ENCODE assay signal across 19 cellular contexts in genomic region chr9:137646341-137646740, GRCh38.
"Had no signal": no experiment of that assay in that cellular context is flagged by ENCODE, and none has a peak within 500 bp of the region (broad histone marks: within the 10 kb centered on the region; RNA-seq: fewer than 3 reads in every experiment).

No MANE protein-coding gene starts in this region.

- H3K9me3 ChIP-seq: gastroesophageal sphincter, lower lobe of right lung, psoas muscle, sigmoid colon, suprapubic skin, upper lobe of left lung had no signal

- H3K36me3 ChIP-seq: cardiac muscle cell had no signal

- H3K27me3 ChIP-seq: cardiac muscle cell, gastroesophageal sphincter, hepatocyte, sigmoid colon, suprapubic skin, upper lobe of left lung had no signal

- ATAC-seq: gastroesophageal sphincter; psoas muscle; stimulated activated naive CD8-positive, alpha-beta T cell treated with anti-CD3 and anti-CD28 coated beads, Interleukin-15, Interleukin-2, amounts not matched to agents 100 U/mL and 50 U/mL, for 24 hours had no signal

- H3K27ac ChIP-seq: cardiac muscle cell, coronary artery, epithelial cell of prostate, gastroesophageal sphincter, hepatocyte, psoas muscle, sigmoid colon, suprapubic skin, WERI-Rb-1 had no signal

- DNase-seq: activated CD4-positive, alpha-beta T cell treated with anti-CD3 and anti-CD28 coated beads for 4 hours; activated naive CD4-positive, alpha-beta T cell treated with Interleukin-2 at 50 U/mL for 16 hours; effector CD8-positive, alpha-beta T cell; kidney glomerular epithelial cell; lower lobe of right lung; midbrain; psoas muscle; sigmoid colon; stimulated activated CD4-positive, alpha-beta T cell treated with anti-CD3 and anti-CD28 coated beads, Interleukin-2, amount 100 ng/mL, for 48 hours; stimulated activated naive CD8-positive, alpha-beta T cell treated with anti-CD3 and anti-CD28 coated beads, Interleukin-15, Interleukin-2, amounts not matched to agents 100 U/mL and 50 U/mL, for 24 hours; SW 1271; upper lobe of left lung; WERI-Rb-1 had no signal

- H3K4me3 ChIP-seq: cardiac muscle cell, coronary artery, gastroesophageal sphincter, hepatocyte, lower lobe of right lung, psoas muscle, sigmoid colon, suprapubic skin had no signal

- H3K4me1 ChIP-seq: lower lobe of right lung, psoas muscle had no signal
